Comparison of ENCODE assay signal across 14 cellular contexts in the genomic region with DNA sequence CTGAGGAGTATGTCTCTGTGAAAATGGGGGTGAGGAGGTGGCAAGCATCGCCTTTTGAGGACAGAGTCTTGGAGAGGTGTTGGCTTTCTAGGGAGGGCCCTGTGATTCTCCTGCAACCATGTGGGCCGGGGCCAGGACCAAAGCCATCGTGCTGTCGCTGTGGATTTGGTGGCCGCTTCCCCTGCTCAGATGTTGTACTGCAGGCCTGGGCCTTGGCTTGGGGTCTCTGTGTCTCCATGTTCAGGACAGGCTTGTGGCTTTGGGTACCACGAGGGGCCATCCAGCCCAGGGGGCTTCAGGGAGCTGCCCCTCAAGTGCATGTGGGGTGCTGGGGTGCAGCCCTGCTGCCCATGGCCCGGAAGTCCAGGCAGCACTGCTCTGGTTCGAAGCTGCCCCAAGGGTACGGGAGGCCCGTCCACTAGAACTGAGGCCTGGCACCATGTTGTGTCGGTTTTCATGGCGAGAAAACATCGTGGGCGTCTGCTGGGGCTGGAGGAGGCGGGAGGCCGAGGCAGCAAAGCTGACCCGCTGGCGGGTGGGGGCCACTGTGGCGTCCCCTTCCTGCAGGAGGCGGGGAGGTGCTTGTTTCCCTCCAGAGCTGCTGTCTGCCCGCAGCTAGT.
"Had no signal": no experiment of that assay in that cellular context is flagged by ENCODE, and none has a peak within 500 bp of the region (broad histone marks: within the 10 kb centered on the region; RNA-seq: fewer than 3 reads in every experiment).

No MANE protein-coding gene starts in this region.

- H3K9me3 ChIP-seq: thoracic aorta, uterus had no signal

- H3K27me3 Mint-ChIP-seq: activated CD4-positive, alpha-beta memory T cell treated with anti-CD3 and anti-CD28 coated beads for 36 hours; stimulated activated naive CD8-positive, alpha-beta T cell treated with anti-CD3 and anti-CD28 coated beads, Interleukin-15, Interleukin-2, amounts not matched to agents 100 ng/mL and 50 ng/mL, for 24 hours had no signal

- H3K27me3 ChIP-seq: hepatocyte, uterus had no signal

- H3K9me3 Mint-ChIP-seq: activated CD4-positive, alpha-beta memory T cell treated with anti-CD3 and anti-CD28 coated beads for 36 hours; activated T-cell treated with anti-CD3 and anti-CD28 coated beads, Interleukin-2, amount 50 U/mL, for 4 hours; stimulated activated naive CD8-positive, alpha-beta T cell treated with anti-CD3 and anti-CD28 coated beads, Interleukin-15, Interleukin-2, amounts not matched to agents 100 ng/mL and 50 ng/mL, for 24 hours had no signal

- H3K4me3 Mint-ChIP-seq: activated CD4-positive, alpha-beta memory T cell treated with anti-CD3 and anti-CD28 coated beads for 36 hours; activated T-cell treated with anti-CD3 and anti-CD28 coated beads, Interleukin-2, amount 50 U/mL, for 4 hours; nephron; stimulated activated naive CD8-positive, alpha-beta T cell treated with anti-CD3 and anti-CD28 coated beads, Interleukin-15, Interleukin-2, amounts not matched to agents 100 ng/mL and 50 ng/mL, for 24 hours had no signal

- H3K27ac ChIP-seq: hepatocyte, thoracic aorta had no signal

- H2AFZ ChIP-seq: hepatocyte had no signal

- H3K4me3 ChIP-seq: coronary artery, hepatocyte, lung, thoracic aorta, uterus had no signal

- DNase-seq: activated CD4-positive, alpha-beta memory T cell treated with anti-CD3 and anti-CD28 coated beads for 36 hours; activated gamma-delta T cell; activated T-cell treated with anti-CD3 and anti-CD28 coated beads, Interleukin-2, amount 50 U/mL, for 4 hours; central memory CD4-positive, alpha-beta T cell; effector CD8-positive, alpha-beta T cell; stimulated activated CD4-positive, alpha-beta T cell treated with anti-CD3 and anti-CD28 coated beads, Interleukin-2, amount 100 ng/mL, for 48 hours; T-helper 9 cell; uterus had no signal

- H3K36me3 ChIP-seq: thoracic aorta, uterus had no signal

- H3K27ac Mint-ChIP-seq: activated CD4-positive, alpha-beta memory T cell treated with anti-CD3 and anti-CD28 coated beads for 36 hours; stimulated activated naive CD8-positive, alpha-beta T cell treated with anti-CD3 and anti-CD28 coated beads, Interleukin-15, Interleukin-2, amounts not matched to agents 100 ng/mL and 50 ng/mL, for 24 hours had no signal

- H3K4me2 ChIP-seq: hepatocyte had no signal
